In genomic region chr1:21781971-21782867, GRCh38 we compare ENCODE assay signal across 8 cellular contexts. TPM values are rescaled to one million over a fixed set of nuclear protein-coding genes. Genes with fewer than 3 reads are reported as not detected.
DNase-seq lines count a peak whose midpoint lies in the region; ATAC-seq and TF ChIP-seq lines count a peak whose summit lies in the region.

No MANE protein-coding gene starts in this region.

- ATAC-seq in GM19043 (IDR thresholded peaks at IDR 0.05; ENCODE audit: low read depth, unreplicated experiment) = peak; percentile 28
- ATAC-seq in HG03432 (IDR thresholded peaks at IDR 0.05; ENCODE audit: unreplicated experiment) = peak; percentile 26
- peak; percentile 16 to 21 for ATAC-seq in naive thymus-derived CD8-positive, alpha-beta T cell

- no peaks in the 10 kb centered on the region for H3K27me3 ChIP-seq in NT2/D1 (ENCODE audit: insufficient read depth, insufficient read length)
- no peaks in the 10 kb centered on the region for H3K27me3 ChIP-seq in subcutaneous abdominal adipose tissue (ENCODE audit: control insufficient read depth in 5 of 5, insufficient read depth in 4 of 5, low read length in 5 of 5)

- H3K9me3 ChIP-seq in NT2/D1 (ENCODE audit: insufficient read depth, low read length) = peaks cover 7% of the 10 kb centered on the region; the same call in 1 of the 2 replicates
- no peaks in the 10 kb centered on the region for H3K9me3 ChIP-seq in subcutaneous abdominal adipose tissue (ENCODE audit: control insufficient read depth in 5 of 5, low read length in 5 of 5)

- H3K4me3 ChIP-seq in NT2/D1 (ENCODE audit: insufficient read length, low read depth) (peak overlapping the region; percentile 96), fibroblast of pulmonary artery (replicated peaks; ENCODE audit: low read depth, low read length) (peak overlapping the region; percentile 90), subcutaneous abdominal adipose tissue (ENCODE audit: low read depth in 1 of 5, low read length in 5 of 5) (peak overlapping the region; percentile 80 to 99 (median 98))

- POLR2A ChIA-PET in naive thymus-derived CD8-positive, alpha-beta T cell (lab: Charles Lee) = interaction anchor here (0.6 to 4.0 kb wide), 14 partner anchors 9 to 270 kb away, joined by 3 to 38 read pairs (median 4); partner anchors contain the start of genes CDC42 and HSPG2

- no peaks in the 10 kb centered on the region for H3K9me3 Mint-ChIP-seq in activated T-helper 1 cell treated with anti-CD3 and anti-CD28 coated beads, Interleukin-12 subunit alpha, Interleukin-12 subunit beta, Interleukin-2, Interleukin-4 antibody, amounts not matched to agents 30 ng/mL and 10 ng/mL and 1 ng/mL, durations not matched to agents 14 hours and 24 hours and 36 hours
- no peaks in the 10 kb centered on the region for H3K9me3 Mint-ChIP-seq in naive thymus-derived CD8-positive, alpha-beta T cell

- H3K4me1 ChIP-seq in NT2/D1 (ENCODE audit: insufficient read depth, insufficient read length) (no peaks in the 10 kb centered on the region), subcutaneous abdominal adipose tissue (ENCODE audit: control insufficient read depth in 5 of 5, insufficient read depth in 5 of 5, low read length in 5 of 5) (peaks cover 2 to 27% (median 23%) of the 10 kb centered on the region in 5 donors)

- peak overlapping the region; percentile 91 for H3K4me3 Mint-ChIP-seq in activated T-helper 1 cell treated with anti-CD3 and anti-CD28 coated beads, Interleukin-12 subunit alpha, Interleukin-12 subunit beta, Interleukin-2, Interleukin-4 antibody, amounts not matched to agents 30 ng/mL and 10 ng/mL and 1 ng/mL, durations not matched to agents 14 hours and 24 hours and 36 hours
- peak overlapping the region; percentile 94 to 99 (median 98) for H3K4me3 Mint-ChIP-seq in naive thymus-derived CD8-positive, alpha-beta T cell

- peak overlapping the region; percentile 88 for H3K27ac ChIP-seq in C4-2B
- peak overlapping the region; percentile 100 for H3K27ac ChIP-seq in subcutaneous abdominal adipose tissue (ENCODE audit: low read depth, low read length)

- H3K36me3 ChIP-seq in NT2/D1 (ENCODE audit: insufficient read depth, insufficient read length, low read length) (no peaks in the 10 kb centered on the region), subcutaneous abdominal adipose tissue (ENCODE audit: control insufficient read depth in 5 of 5, insufficient read depth in 5 of 5, low read length in 5 of 5) (no peaks in the 10 kb centered on the region)

- peaks cover 3% of the 10 kb centered on the region for H3K27me3 Mint-ChIP-seq in activated T-helper 1 cell treated with anti-CD3 and anti-CD28 coated beads, Interleukin-12 subunit alpha, Interleukin-12 subunit beta, Interleukin-2, Interleukin-4 antibody, amounts not matched to agents 30 ng/mL and 10 ng/mL and 1 ng/mL, durations not matched to agents 14 hours and 24 hours and 36 hours (ENCODE audit: insufficient read depth)
- peaks cover 0 to 2% (median 0%) of the 10 kb centered on the region in 5 donors for H3K27me3 Mint-ChIP-seq in naive thymus-derived CD8-positive, alpha-beta T cell

- TF ChIP-seq CTCF in C4-2B (conservative IDR thresholded peaks at IDR 0.05) (no peak; the same call in 1 of the 2 replicates), fibroblast of pulmonary artery (IDR thresholded peaks at IDR 0.05; ENCODE audit: low read length, missing control alignments) (peak; percentile 41)

- peaks cover 14% of the 10 kb centered on the region for H3K36me3 Mint-ChIP-seq in activated T-helper 1 cell treated with anti-CD3 and anti-CD28 coated beads, Interleukin-12 subunit alpha, Interleukin-12 subunit beta, Interleukin-2, Interleukin-4 antibody, amounts not matched to agents 30 ng/mL and 10 ng/mL and 1 ng/mL, durations not matched to agents 14 hours and 24 hours and 36 hours (ENCODE audit: low read depth)
- peaks cover 0 to 5% (median 0%) of the 10 kb centered on the region in 3 donors for H3K36me3 Mint-ChIP-seq in naive thymus-derived CD8-positive, alpha-beta T cell

- H3K9ac ChIP-seq in NT2/D1 (ENCODE audit: insufficient read length, low read depth) (peak overlapping the region; percentile 98), subcutaneous abdominal adipose tissue (ENCODE audit: low read length in 5 of 5) (peak overlapping the region; percentile 82 to 100 (median 89))

- DNase-seq in NT2/D1 (ENCODE audit: low read depth, low spot score) (no peak), fibroblast of pulmonary artery (ENCODE audit: low read depth) (peak; percentile 68)
- peak; percentile 50 for DNase-seq in activated T-helper 1 cell treated with anti-CD3 and anti-CD28 coated beads, Interleukin-12 subunit alpha, Interleukin-12 subunit beta, Interleukin-2, Interleukin-4 antibody, amounts not matched to agents 30 ng/mL and 10 ng/mL and 1 ng/mL, durations not matched to agents 14 hours and 24 hours and 36 hours (ENCODE audit: low spot score)
- peak in 7 of 10 donors; percentile 32 to 53 (median 45) for DNase-seq in naive thymus-derived CD8-positive, alpha-beta T cell

- peak overlapping the region; percentile 100 for H3K27ac Mint-ChIP-seq in activated T-helper 1 cell treated with anti-CD3 and anti-CD28 coated beads, Interleukin-12 subunit alpha, Interleukin-12 subunit beta, Interleukin-2, Interleukin-4 antibody, amounts not matched to agents 30 ng/mL and 10 ng/mL and 1 ng/mL, durations not matched to agents 14 hours and 24 hours and 36 hours
- H3K27ac Mint-ChIP-seq in naive thymus-derived CD8-positive, alpha-beta T cell = peak overlapping the region; percentile 92 to 100 (median 97)

- peaks cover 28% of the 10 kb centered on the region for H3K4me1 Mint-ChIP-seq in activated T-helper 1 cell treated with anti-CD3 and anti-CD28 coated beads, Interleukin-12 subunit alpha, Interleukin-12 subunit beta, Interleukin-2, Interleukin-4 antibody, amounts not matched to agents 30 ng/mL and 10 ng/mL and 1 ng/mL, durations not matched to agents 14 hours and 24 hours and 36 hours (ENCODE audit: low read depth)
- H3K4me1 Mint-ChIP-seq in naive thymus-derived CD8-positive, alpha-beta T cell = peaks cover 23 to 42% (median 33%) of the 10 kb centered on the region in 4 donors

- intact Hi-C loops in activated T-helper 1 cell treated with anti-CD3 and anti-CD28 coated beads, Interleukin-12 subunit alpha, Interleukin-12 subunit beta, Interleukin-2, Interleukin-4 antibody, amounts not matched to agents 30 ng/mL and 10 ng/mL and 1 ng/mL, durations not matched to agents 14 hours and 24 hours and 36 hours (cut with micrococcal nuclease) = loop anchor here (2.0 to 5.0 kb wide), 3 partner anchors 41 to 175 kb away; no protein-coding TSS in a partner anchor

RNA-seq across cellular contexts. Expression of gene USP48, which starts 0.7 kb away (rescaled TPM):
- total RNA-seq in activated T-helper 1 cell treated with anti-CD3 and anti-CD28 coated beads, Interleukin-12 subunit alpha, Interleukin-12 subunit beta, Interleukin-2, Interleukin-4 antibody, amounts not matched to agents 30 ng/mL and 10 ng/mL and 1 ng/mL, durations not matched to agents 14 hours and 24 hours and 36 hours = 88.7 and 97.1 TPM in 2 replicates
- total RNA-seq in naive thymus-derived CD8-positive, alpha-beta T cell = 10 to 100 TPM; 94.5 to 95.5 TPM
- polyA plus RNA-seq in naive thymus-derived CD8-positive, alpha-beta T cell = 10 to 100 TPM; 25.8 to 30.0 (median 28.4) TPM

RNA-seq across cellular contexts. Expression of gene LDLRAD2, which starts 29.8 kb away (rescaled TPM):
- total RNA-seq in activated T-helper 1 cell treated with anti-CD3 and anti-CD28 coated beads, Interleukin-12 subunit alpha, Interleukin-12 subunit beta, Interleukin-2, Interleukin-4 antibody, amounts not matched to agents 30 ng/mL and 10 ng/mL and 1 ng/mL, durations not matched to agents 14 hours and 24 hours and 36 hours = not detected in 2 replicates
- total RNA-seq in naive thymus-derived CD8-positive, alpha-beta T cell = not detected
- polyA plus RNA-seq in naive thymus-derived CD8-positive, alpha-beta T cell = not detected
